16 cellular contexts compared by ENCODE assay signal in genomic region chr7:101954494-101954893, GRCh38.
A peak's percentile ranks its signal among the peaks of the same experiment; 100 is the strongest.
DNase-seq lines count a peak whose midpoint lies in the region; ATAC-seq and TF ChIP-seq lines count a peak whose summit lies in the region.
"Had no signal": no experiment of that assay in that cellular context is flagged by ENCODE, and none has a peak within 500 bp of the region (broad histone marks: within the 10 kb centered on the region; RNA-seq: fewer than 3 reads in every experiment).

No MANE protein-coding gene starts in this region.

- no peaks in the 10 kb centered on the region for H3K9me3 ChIP-seq in Karpas-422 (ENCODE audit: low read length)
- H3K9me3 ChIP-seq: suprapubic skin had no signal

- ATAC-seq in left ventricle myocardium superior, result no peak
- peak; percentile 69 to 78 for ATAC-seq in stimulated activated naive B cell treated with anti-CD40 and anti-IgM and Interleukin-4, amounts not matched to agents 10 μg/mL and 1 μg/mL and 100 μg/mL, for 72 hours (replicated peaks)
- ATAC-seq: foreskin keratinocyte, T-helper 17 cell had no signal

- peaks cover 87% of the 10 kb centered on the region for H3K4me1 ChIP-seq in Karpas-422 (ENCODE audit: low read length)

- H3K4me2 ChIP-seq in Karpas-422 (ENCODE audit: low read depth, low read length, poor library complexity, severe bottlenecking), result peak overlapping the region; percentile 60

- no peak for TF ChIP-seq POLR2A in lower leg skin (IDR thresholded peaks at IDR 0.05)

- H3K9me2 ChIP-seq in Karpas-422 (replicated peaks; ENCODE audit: insufficient read depth, low read length), result no peaks in the 10 kb centered on the region

- intact Hi-C loops in left ventricle myocardium superior (cut with micrococcal nuclease), result no loop called here
- intact Hi-C loops in lower leg skin (cut with DNase I; ENCODE audit: low total_unique reads), result no loop called here

- H3K36me3 ChIP-seq in Karpas-422 (ENCODE audit: insufficient read depth, low read length), result no peaks in the 10 kb centered on the region; the same call in 1 of the 2 replicates
- H3K36me3 ChIP-seq: suprapubic skin had no signal

- H3K79me2 ChIP-seq in Karpas-422 (ENCODE audit: low read length), result peaks cover 73% of the 10 kb centered on the region

- peaks cover 6 to 21% of the 10 kb centered on the region in 2 donors for H3K36me3 Mint-ChIP-seq in stimulated activated naive B cell treated with anti-CD40 and anti-IgM and Interleukin-4, amounts not matched to agents 10 μg/mL and 1 μg/mL and 100 μg/mL, for 72 hours

- H3K27ac ChIP-seq in Karpas-422 (ENCODE audit: low read length), result peak overlapping the region; percentile 96
- H3K27ac ChIP-seq: suprapubic skin had no signal

- H2AFZ ChIP-seq in Karpas-422 (ENCODE audit: low read length), result no peak overlapping the region

- DNase-seq in GM12865 (ENCODE audit: low read depth) (peak; percentile 46), Karpas-422 (peak; percentile 59), left ventricle myocardium superior (peak; percentile 4), NCI-H226 (no peak), lower leg skin (ENCODE audit: low spot score in 2 of 2) (no peak), pons (ENCODE audit: low spot score) (no peak)
- peak; percentile 28 for DNase-seq in stimulated activated naive B cell treated with anti-CD40 and anti-IgM and Interleukin-4, amounts not matched to agents 10 μg/mL and 1 μg/mL and 100 μg/mL, for 72 hours
- DNase-seq: activated CD4-positive, CD25-positive, alpha-beta regulatory T cell treated with anti-CD3 and anti-CD28 coated beads, Interleukin-2, amount 50 U/mL, for 72 hours; activated CD8-positive, alpha-beta memory T cell treated with anti-CD3 and anti-CD28 coated beads, Interleukin-2, amount 50 U/mL, for 4 hours; DMS153; foreskin keratinocyte; NCI-H1092 treated with DMSO at 0.1 percent for 48 hours; stimulated activated CD4-positive, alpha-beta T cell treated with anti-CD3 and anti-CD28 coated beads, Interleukin-1b, Interleukin-23, amount 100 ng/mL, for 48 hours; T-helper 17 cell had no signal

- peaks cover 38 to 42% of the 10 kb centered on the region in 2 donors for H3K4me1 Mint-ChIP-seq in stimulated activated naive B cell treated with anti-CD40 and anti-IgM and Interleukin-4, amounts not matched to agents 10 μg/mL and 1 μg/mL and 100 μg/mL, for 72 hours

- no peaks in the 10 kb centered on the region for H4K20me1 ChIP-seq in Karpas-422 (ENCODE audit: insufficient read depth, low read depth, low read length)

- H3K27me3 Mint-ChIP-seq in stimulated activated naive B cell treated with anti-CD40 and anti-IgM and Interleukin-4, amounts not matched to agents 10 μg/mL and 1 μg/mL and 100 μg/mL, for 72 hours, result no peaks in the 10 kb centered on the region
- H3K27me3 Mint-ChIP-seq: T-helper 17 cell had no signal

- no peaks in the 10 kb centered on the region for H3K27me3 ChIP-seq in Karpas-422 (ENCODE audit: low read length)
- H3K27me3 ChIP-seq: foreskin keratinocyte, suprapubic skin had no signal

- no peaks in the 10 kb centered on the region for H3K9me3 Mint-ChIP-seq in stimulated activated naive B cell treated with anti-CD40 and anti-IgM and Interleukin-4, amounts not matched to agents 10 μg/mL and 1 μg/mL and 100 μg/mL, for 72 hours
- H3K9me3 Mint-ChIP-seq: nephron had no signal

- TF ChIP-seq CTCF in GM12865 (IDR thresholded peaks at IDR 0.05; ENCODE audit: insufficient read depth, low read depth, low read length, missing control alignments) (no peak), lower leg skin (IDR thresholded peaks at IDR 0.05) (no peak)

- WGBS in lower leg skin, 2 donors, result 87 to 89% methylated on average over 5 of the region's 5 CpGs

- H3K9ac ChIP-seq in Karpas-422 (ENCODE audit: low read length), result peak overlapping the region; percentile 72

- peak overlapping the region in 1 of 2 donors; percentile 27 for H3K4me3 Mint-ChIP-seq in stimulated activated naive B cell treated with anti-CD40 and anti-IgM and Interleukin-4, amounts not matched to agents 10 μg/mL and 1 μg/mL and 100 μg/mL, for 72 hours
- H3K4me3 Mint-ChIP-seq: nephron, T-helper 17 cell had no signal

- H3K4me3 ChIP-seq in GM12865 (ENCODE audit: low read depth, low read length) (no peak overlapping the region), Karpas-422 (ENCODE audit: low read length) (peak overlapping the region; percentile 46; the same call in 1 of the 2 replicates), lower leg skin (ENCODE audit: low read depth, poor library complexity, severe bottlenecking) (no peak overlapping the region)
- H3K4me3 ChIP-seq: suprapubic skin had no signal

- H3K27ac Mint-ChIP-seq in stimulated activated naive B cell treated with anti-CD40 and anti-IgM and Interleukin-4, amounts not matched to agents 10 μg/mL and 1 μg/mL and 100 μg/mL, for 72 hours, result peak overlapping the region; percentile 31
- H3K27ac Mint-ChIP-seq: nephron, T-helper 17 cell had no signal

Comparison
In these comparisons a context has a peak if more than half of its experiments do, and no peak if none do; other contexts are left out.
1. DNase-seq: peak in GM12865 (single experiment), Karpas-422 (single experiment), left ventricle myocardium superior (single experiment) and stimulated activated naive B cell treated with anti-CD40 and anti-IgM and Interleukin-4, amounts not matched to agents 10 μg/mL and 1 μg/mL and 100 μg/mL, for 72 hours (single experiment); none in NCI-H226 (single experiment), lower leg skin (0 of 2) and pons (single experiment).